Comparison of ENCODE assay signal across 8 cellular contexts in the genomic region with DNA sequence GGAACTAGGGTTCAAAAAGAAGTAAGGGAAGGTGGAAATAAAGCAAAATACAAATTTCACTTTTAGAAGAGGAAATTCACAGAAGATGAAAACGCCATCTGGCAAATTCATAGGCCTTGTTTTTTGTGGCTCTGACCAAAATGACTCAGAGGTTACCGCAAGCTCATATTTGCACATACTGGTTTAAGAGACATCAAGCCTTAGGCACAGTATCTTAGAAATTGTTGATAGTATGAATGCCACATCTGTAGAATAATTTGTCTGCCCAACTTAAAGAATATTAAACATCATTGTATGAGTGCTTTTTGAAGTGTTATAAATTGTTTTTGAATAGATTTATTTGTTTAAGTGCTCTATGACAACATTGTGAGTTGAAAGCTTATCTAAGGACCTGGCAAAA. TPM values are rescaled to one million over a fixed set of nuclear protein-coding genes. Genes with fewer than 3 reads are reported as not detected.
DNase-seq lines count a peak whose midpoint lies in the region; ATAC-seq and TF ChIP-seq lines count a peak whose summit lies in the region.

No MANE protein-coding gene starts in this region.

- TF ChIP-seq CTCF in GM13977 (IDR thresholded peaks at IDR 0.05; ENCODE audit: extremely low read depth, insufficient read depth, missing control alignments): no peak
- no peak for TF ChIP-seq CTCF in fibroblast of lung (conservative IDR thresholded peaks at IDR 0.05 in 1 of 2, IDR thresholded peaks at IDR 0.05 in 1 of 2; ENCODE audit: low read depth in 1 of 2, low read length in 2 of 2)

- H3K4me3 ChIP-seq in fibroblast of lung (replicated peaks in 1 of 4; ENCODE audit: control extremely low read depth in 1 of 4, insufficient read depth in 1 of 4, low read depth in 3 of 4, low read length in 4 of 4): no peak overlapping the region

- peak; percentile 9 for DNase-seq in GM13977 (ENCODE audit: low spot score)
- DNase-seq in M059J (ENCODE audit: low read depth): peak; percentile 87
- DNase-seq in fibroblast of lung (ENCODE audit: low read depth in 2 of 2): peak; percentile 79 to 84
- DNase-seq in NCI-H1105 treated with DMSO at 0.1 percent for 48 hours (lab: John Stamatoyannopoulos, UW): no peak
- no peak for DNase-seq in left lobe of liver (ENCODE audit: low spot score)
- DNase-seq in substantia nigra (lab: John Stamatoyannopoulos, UW): no peak

- H3K4me2 ChIP-seq in fibroblast of lung (ENCODE audit: extremely low read depth, insufficient read depth, low read length): no peak overlapping the region

- H3K27me3 ChIP-seq in fibroblast of lung (ENCODE audit: control insufficient read depth, insufficient read depth, low read length): no peaks in the 10 kb centered on the region

- H3K79me2 ChIP-seq in fibroblast of lung (ENCODE audit: control insufficient read depth, insufficient read depth, low read length): no peaks in the 10 kb centered on the region

- H3K9ac ChIP-seq in fibroblast of lung (ENCODE audit: insufficient read depth, low read length): no peak overlapping the region

- in situ Hi-C loops in GM13977 (cut with MboI; ENCODE audit: low pct_unique_long_range_greater_than_20kb, low sequenced_read_pairs, unreplicated experiment): no loop called here

- H3K27ac ChIP-seq in fibroblast of lung (ENCODE audit: insufficient read depth, low read length): no peak overlapping the region
- no peak overlapping the region for H3K27ac ChIP-seq in substantia nigra (ENCODE audit: low read depth, low read length, poor library complexity, severe bottlenecking)

- H2AFZ ChIP-seq in fibroblast of lung (ENCODE audit: low read length): no peak overlapping the region

- no peaks in the 10 kb centered on the region for H3K9me3 ChIP-seq in fibroblast of lung (ENCODE audit: control insufficient read depth, insufficient read depth, low read depth, low read length)

- H4K20me1 ChIP-seq in fibroblast of lung (ENCODE audit: control insufficient read depth, extremely low read depth, insufficient read depth, low read length): no peaks in the 10 kb centered on the region

- ATAC-seq in GM21737 (IDR thresholded peaks at IDR 0.05; ENCODE audit: unreplicated experiment): peak; percentile 69
- no peak for ATAC-seq in HG03457 (IDR thresholded peaks at IDR 0.05; ENCODE audit: unreplicated experiment)
- ATAC-seq in left lobe of liver: no peak

- H3K4me1 ChIP-seq in fibroblast of lung (ENCODE audit: control insufficient read depth, extremely low read depth, insufficient read depth, low read length): no peaks in the 10 kb centered on the region

- no peaks in the 10 kb centered on the region for H3K36me3 ChIP-seq in fibroblast of lung (ENCODE audit: control insufficient read depth, insufficient read depth, low read length)

RNA-seq across cellular contexts. Expression of gene TAAR1, which starts 10.6 kb away (rescaled TPM):
- not detected in 2 replicates for total RNA-seq in M059J (2014; rRNA removed; shearing (Covaris generic))
- total RNA-seq in fibroblast of lung: not detected in 2 replicates
- not detected in 2 replicates for polyA plus RNA-seq in fibroblast of lung
- polyA plus RNA-seq in fibroblast of lung (2012): not detected in 2 replicates
- not detected in 2 replicates for polyA minus RNA-seq in fibroblast of lung (ENCODE audit: low replicate concordance)
- total RNA-seq in left lobe of liver: not detected

RNA-seq across cellular contexts. Expression of gene TAAR2, which starts 24.3 kb away (rescaled TPM):
- not detected in 2 replicates for total RNA-seq in M059J (2014; rRNA removed; shearing (Covaris generic))
- total RNA-seq in fibroblast of lung (not detected in 2 replicates), left lobe of liver (not detected)
- not detected in 2 replicates for polyA plus RNA-seq in fibroblast of lung
- polyA plus RNA-seq in fibroblast of lung (2012): not detected in 2 replicates
- polyA minus RNA-seq in fibroblast of lung (ENCODE audit: low replicate concordance): not detected in 2 replicates

RNA-seq across cellular contexts. Expression of gene TAAR5, which starts 58.8 kb away (rescaled TPM):
- not detected in 2 replicates for total RNA-seq in M059J (2014; rRNA removed; shearing (Covaris generic))
- total RNA-seq in fibroblast of lung: not detected in 2 replicates
- polyA plus RNA-seq in fibroblast of lung: not detected in 2 replicates
- not detected in 2 replicates for polyA plus RNA-seq in fibroblast of lung (2012)
- not detected in 2 replicates for polyA minus RNA-seq in fibroblast of lung (ENCODE audit: low replicate concordance)
- total RNA-seq in left lobe of liver: not detected

Comparison
In these comparisons a context has a peak if more than half of its experiments do, and no peak if none do; other contexts are left out.
1. DNase-seq: peak in GM13977 (single experiment), M059J (single experiment) and fibroblast of lung (2 of 2); none in NCI-H1105 treated with DMSO at 0.1 percent for 48 hours (single experiment), left lobe of liver (single experiment) and substantia nigra (0 of 49).